Comparison of ENCODE assay signal across 18 cellular contexts in the genomic region with DNA sequence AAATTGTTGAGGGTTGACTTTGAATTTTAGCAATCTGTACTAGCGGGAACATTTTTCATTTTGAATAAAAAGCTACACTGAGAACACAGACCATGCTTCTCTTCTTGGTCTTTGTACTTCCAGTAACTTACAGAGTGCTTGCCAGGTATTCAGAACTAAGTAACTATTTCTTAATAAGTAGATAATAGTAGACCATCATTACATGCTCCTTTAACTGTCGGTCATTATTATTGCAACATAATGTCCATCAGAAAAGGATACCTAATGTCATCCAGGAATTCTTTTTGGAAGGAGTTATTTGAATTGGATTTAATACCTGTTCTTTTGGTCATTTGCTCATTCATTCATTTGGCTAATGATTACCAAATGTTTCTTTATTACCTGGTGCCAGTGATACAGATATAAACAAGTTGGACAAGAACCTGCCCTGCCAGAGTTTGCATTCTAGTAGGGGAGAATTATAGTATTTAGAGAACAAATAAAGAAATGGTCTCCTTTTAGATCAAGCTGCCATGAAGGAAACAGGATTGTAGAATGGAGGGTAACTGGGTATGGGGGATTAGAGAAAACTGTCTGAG. TPM values are rescaled to one million over a fixed set of nuclear protein-coding genes. Genes with fewer than 3 reads are reported as not detected.
DNase-seq lines count a peak whose midpoint lies in the region; ATAC-seq and TF ChIP-seq lines count a peak whose summit lies in the region.
"Had no signal": no experiment of that assay in that cellular context is flagged by ENCODE, and none has a peak within 500 bp of the region (broad histone marks: within the 10 kb centered on the region; RNA-seq: fewer than 3 reads in every experiment).

No MANE protein-coding gene starts in this region.

- no peak for TF ChIP-seq CTCF in VCaP (conservative IDR thresholded peaks at IDR 0.05)
- TF ChIP-seq CTCF in right lobe of liver (IDR thresholded peaks at IDR 0.05): no peak

- no peaks in the 10 kb centered on the region for H3K4me1 ChIP-seq in right lobe of liver
- H3K4me1 ChIP-seq: BLaER1 treated with 17β-estradiol and CSF1 and Interleukin-3, amounts not matched to agents 10 nM and 100 nM; Caco-2 had no signal

- no peak for TF ChIP-seq POLR2A in right lobe of liver (IDR thresholded peaks at IDR 0.05)

- H3K27ac ChIP-seq in VCaP (peak overlapping the region; percentile 95), right lobe of liver (no peak overlapping the region)
- H3K27ac ChIP-seq: BLaER1 treated with 17β-estradiol and CSF1 and Interleukin-3, amounts not matched to agents 10 nM and 100 nM; C4-2B had no signal

- no peaks in the 10 kb centered on the region for H3K9me3 ChIP-seq in right lobe of liver

- no peaks in the 10 kb centered on the region for H3K36me3 ChIP-seq in right lobe of liver
- H3K36me3 ChIP-seq: BLaER1 treated with 17β-estradiol and CSF1 and Interleukin-3, amounts not matched to agents 10 nM and 100 nM had no signal

- H3K4me3 ChIP-seq in right lobe of liver: no peak overlapping the region
- H3K4me3 ChIP-seq: BLaER1 treated with 17β-estradiol and CSF1 and Interleukin-3, amounts not matched to agents 10 nM and 100 nM had no signal

- DNase-seq in left lobe of liver (ENCODE audit: low spot score) (no peak), right lobe of liver (no peak), NCI-H446 treated with DMSO at 0.1 percent for 48 hours (lab: John Stamatoyannopoulos, UW) (no peak)
- DNase-seq: 8988T; ACHN; Caco-2; Calu3; CD4-positive, alpha-beta T cell; CD8-positive, alpha-beta T cell; DMS79 treated with DMSO at 0.1 percent for 48 hours; GF-D8 had no signal

- 56% methylated on average over 2 of the region's 2 CpGs for WGBS in right lobe of liver (ENCODE audit: insufficient coverage, low coverage, low lambda C conversion rate, missing lambda C conversion rate)

- ATAC-seq in left lobe of liver (peak; percentile 29), right lobe of liver (peak; percentile 42 to 64 (median 52)), GM19397 (IDR thresholded peaks at IDR 0.05; ENCODE audit: unreplicated experiment) (no peak), GM19328 (IDR thresholded peaks at IDR 0.05; ENCODE audit: unreplicated experiment) (no peak)
- ATAC-seq: CD8-positive, alpha-beta T cell had no signal

- H3K27me3 ChIP-seq in right lobe of liver: no peaks in the 10 kb centered on the region
- H3K27me3 ChIP-seq: BLaER1 treated with 17β-estradiol and CSF1 and Interleukin-3, amounts not matched to agents 10 nM and 100 nM had no signal

- intact Hi-C loops in right lobe of liver (cut with DNase I): no loop called here

RNA-seq across cellular contexts. Expression of a gene that starts 32.7 kb away (rescaled TPM):
- total RNA-seq in left lobe of liver (not detected), right lobe of liver (under 1 TPM in 3 of 6 experiments, not detected in 3; 0.13 to 0.37 (median 0.22) TPM)
- total RNA-seq: A673; B cell; Caco-2; Calu3; CD4-positive, alpha-beta T cell; CD8-positive, alpha-beta T cell had no signal

Comparison
In these comparisons a context has a peak if more than half of its experiments do, and no peak if none do; other contexts are left out.
1. ATAC-seq: peak in left lobe of liver (single experiment) and right lobe of liver (4 of 4); none in GM19397 (single experiment) and GM19328 (single experiment).